1 cellular context compared by ENCODE assay signal in the genomic region with DNA sequence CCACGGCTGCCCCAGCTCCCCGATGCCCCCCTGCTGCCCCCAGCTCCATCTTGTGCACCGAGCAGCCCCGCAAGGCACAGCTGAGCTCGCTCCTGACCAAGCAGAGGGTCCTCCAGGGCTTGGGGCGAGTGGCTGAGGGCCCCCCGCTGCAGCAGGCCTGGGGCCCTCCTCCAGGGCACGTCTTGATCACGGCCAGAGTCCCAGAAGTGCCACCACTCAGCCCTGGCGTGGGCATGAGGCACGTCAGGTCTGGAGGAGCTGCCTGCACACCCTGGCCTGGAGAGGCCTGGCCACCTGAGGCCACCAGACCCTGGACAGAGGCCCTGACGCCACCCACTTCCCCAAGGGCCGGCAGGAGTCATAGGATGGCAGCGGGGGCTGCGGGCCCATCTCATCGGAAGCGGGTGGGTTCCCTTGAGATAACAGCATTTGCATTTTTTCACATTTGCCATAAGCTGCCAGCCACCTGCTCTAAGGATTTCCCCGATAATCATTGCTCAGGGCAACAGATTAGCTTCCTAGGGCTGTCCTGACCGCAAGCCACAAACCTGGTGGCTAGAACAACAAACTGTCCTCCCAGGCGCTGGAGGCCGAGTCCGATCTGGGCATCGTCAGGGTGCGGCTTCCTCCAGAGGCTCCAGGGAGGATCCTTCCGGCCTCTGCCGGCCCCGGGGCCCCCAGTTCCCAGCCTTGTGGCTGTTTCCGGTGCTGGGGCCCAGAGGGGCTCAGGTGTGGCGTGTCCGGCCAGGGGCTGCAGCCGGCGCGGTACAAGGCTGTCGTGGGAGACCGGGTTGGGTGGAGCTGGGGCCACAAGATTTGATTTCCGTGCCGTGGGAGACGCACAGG.
TF ChIP-seq lines count a peak whose summit lies in the region.

No MANE protein-coding gene starts in this region.

TF ChIP-seq in K562, 482 proteins besides CTCF, POLR2A, EP300 and RAD21 (continued from another document):
- TF ChIP-seq, protein P1, sequence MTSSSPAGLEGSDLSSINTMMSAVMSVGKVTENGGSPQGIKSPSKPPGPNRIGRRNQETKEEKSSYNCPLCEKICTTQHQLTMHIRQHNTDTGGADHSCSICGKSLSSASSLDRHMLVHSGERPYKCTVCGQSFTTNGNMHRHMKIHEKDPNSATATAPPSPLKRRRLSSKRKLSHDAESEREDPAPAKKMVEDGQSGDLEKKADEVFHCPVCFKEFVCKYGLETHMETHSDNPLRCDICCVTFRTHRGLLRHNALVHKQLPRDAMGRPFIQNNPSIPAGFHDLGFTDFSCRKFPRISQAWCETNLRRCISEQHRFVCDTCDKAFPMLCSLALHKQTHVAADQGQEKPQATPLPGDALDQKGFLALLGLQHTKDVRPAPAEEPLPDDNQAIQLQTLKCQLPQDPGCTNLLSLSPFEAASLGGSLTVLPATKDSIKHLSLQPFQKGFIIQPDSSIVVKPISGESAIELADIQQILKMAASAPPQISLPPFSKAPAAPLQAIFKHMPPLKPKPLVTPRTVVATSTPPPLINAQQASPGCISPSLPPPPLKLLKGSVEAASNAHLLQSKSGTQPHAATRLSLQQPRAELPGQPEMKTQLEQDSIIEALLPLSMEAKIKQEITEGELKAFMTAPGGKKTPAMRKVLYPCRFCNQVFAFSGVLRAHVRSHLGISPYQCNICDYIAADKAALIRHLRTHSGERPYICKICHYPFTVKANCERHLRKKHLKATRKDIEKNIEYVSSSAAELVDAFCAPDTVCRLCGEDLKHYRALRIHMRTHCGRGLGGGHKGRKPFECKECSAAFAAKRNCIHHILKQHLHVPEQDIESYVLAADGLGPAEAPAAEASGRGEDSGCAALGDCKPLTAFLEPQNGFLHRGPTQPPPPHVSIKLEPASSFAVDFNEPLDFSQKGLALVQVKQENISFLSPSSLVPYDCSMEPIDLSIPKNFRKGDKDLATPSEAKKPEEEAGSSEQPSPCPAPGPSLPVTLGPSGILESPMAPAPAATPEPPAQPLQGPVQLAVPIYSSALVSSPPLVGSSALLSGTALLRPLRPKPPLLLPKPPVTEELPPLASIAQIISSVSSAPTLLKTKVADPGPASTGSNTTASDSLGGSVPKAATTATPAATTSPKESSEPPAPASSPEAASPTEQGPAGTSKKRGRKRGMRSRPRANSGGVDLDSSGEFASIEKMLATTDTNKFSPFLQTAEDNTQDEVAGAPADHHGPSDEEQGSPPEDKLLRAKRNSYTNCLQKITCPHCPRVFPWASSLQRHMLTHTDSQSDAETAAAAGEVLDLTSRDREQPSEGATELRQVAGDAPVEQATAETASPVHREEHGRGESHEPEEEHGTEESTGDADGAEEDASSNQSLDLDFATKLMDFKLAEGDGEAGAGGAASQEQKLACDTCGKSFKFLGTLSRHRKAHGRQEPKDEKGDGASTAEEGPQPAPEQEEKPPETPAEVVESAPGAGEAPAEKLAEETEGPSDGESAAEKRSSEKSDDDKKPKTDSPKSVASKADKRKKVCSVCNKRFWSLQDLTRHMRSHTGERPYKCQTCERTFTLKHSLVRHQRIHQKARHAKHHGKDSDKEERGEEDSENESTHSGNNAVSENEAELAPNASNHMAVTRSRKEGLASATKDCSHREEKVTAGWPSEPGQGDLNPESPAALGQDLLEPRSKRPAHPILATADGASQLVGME (CRISPR knock-in tag; IDR thresholded peaks at IDR 0.05): no peak
- TF ChIP-seq RAD51 (IDR thresholded peaks at IDR 0.05; ENCODE audit: borderline replicate concordance, low read depth): no peak
- no peak for TF ChIP-seq MAFF (IDR thresholded peaks at IDR 0.05; ENCODE audit: low read length)
- TF ChIP-seq ZNF263 (CRISPR knock-in tag; IDR thresholded peaks at IDR 0.05; ENCODE audit: borderline replicate concordance): no peak
- no peak for TF ChIP-seq HMGN3 (IDR thresholded peaks at IDR 0.05; ENCODE audit: borderline replicate concordance, extremely low read depth, insufficient read length, low read depth, low read length)
- TF ChIP-seq SRSF3 (IDR thresholded peaks at IDR 0.05; ENCODE audit: insufficient read depth, low read length): no peak
- TF ChIP-seq, protein P2, sequence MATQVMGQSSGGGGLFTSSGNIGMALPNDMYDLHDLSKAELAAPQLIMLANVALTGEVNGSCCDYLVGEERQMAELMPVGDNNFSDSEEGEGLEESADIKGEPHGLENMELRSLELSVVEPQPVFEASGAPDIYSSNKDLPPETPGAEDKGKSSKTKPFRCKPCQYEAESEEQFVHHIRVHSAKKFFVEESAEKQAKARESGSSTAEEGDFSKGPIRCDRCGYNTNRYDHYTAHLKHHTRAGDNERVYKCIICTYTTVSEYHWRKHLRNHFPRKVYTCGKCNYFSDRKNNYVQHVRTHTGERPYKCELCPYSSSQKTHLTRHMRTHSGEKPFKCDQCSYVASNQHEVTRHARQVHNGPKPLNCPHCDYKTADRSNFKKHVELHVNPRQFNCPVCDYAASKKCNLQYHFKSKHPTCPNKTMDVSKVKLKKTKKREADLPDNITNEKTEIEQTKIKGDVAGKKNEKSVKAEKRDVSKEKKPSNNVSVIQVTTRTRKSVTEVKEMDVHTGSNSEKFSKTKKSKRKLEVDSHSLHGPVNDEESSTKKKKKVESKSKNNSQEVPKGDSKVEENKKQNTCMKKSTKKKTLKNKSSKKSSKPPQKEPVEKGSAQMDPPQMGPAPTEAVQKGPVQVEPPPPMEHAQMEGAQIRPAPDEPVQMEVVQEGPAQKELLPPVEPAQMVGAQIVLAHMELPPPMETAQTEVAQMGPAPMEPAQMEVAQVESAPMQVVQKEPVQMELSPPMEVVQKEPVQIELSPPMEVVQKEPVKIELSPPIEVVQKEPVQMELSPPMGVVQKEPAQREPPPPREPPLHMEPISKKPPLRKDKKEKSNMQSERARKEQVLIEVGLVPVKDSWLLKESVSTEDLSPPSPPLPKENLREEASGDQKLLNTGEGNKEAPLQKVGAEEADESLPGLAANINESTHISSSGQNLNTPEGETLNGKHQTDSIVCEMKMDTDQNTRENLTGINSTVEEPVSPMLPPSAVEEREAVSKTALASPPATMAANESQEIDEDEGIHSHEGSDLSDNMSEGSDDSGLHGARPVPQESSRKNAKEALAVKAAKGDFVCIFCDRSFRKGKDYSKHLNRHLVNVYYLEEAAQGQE (CRISPR knock-in tag; IDR thresholded peaks at IDR 0.05; ENCODE audit: low read depth): no peak
- TF ChIP-seq NR2C1 (IDR thresholded peaks at IDR 0.05): no peak
- no peak for TF ChIP-seq NR2C1 (tag; IDR thresholded peaks at IDR 0.05)
- no peak for TF ChIP-seq ETS2 (tag; IDR thresholded peaks at IDR 0.05; ENCODE audit: borderline replicate concordance, poor library complexity, severe bottlenecking)
- TF ChIP-seq, protein P3, sequence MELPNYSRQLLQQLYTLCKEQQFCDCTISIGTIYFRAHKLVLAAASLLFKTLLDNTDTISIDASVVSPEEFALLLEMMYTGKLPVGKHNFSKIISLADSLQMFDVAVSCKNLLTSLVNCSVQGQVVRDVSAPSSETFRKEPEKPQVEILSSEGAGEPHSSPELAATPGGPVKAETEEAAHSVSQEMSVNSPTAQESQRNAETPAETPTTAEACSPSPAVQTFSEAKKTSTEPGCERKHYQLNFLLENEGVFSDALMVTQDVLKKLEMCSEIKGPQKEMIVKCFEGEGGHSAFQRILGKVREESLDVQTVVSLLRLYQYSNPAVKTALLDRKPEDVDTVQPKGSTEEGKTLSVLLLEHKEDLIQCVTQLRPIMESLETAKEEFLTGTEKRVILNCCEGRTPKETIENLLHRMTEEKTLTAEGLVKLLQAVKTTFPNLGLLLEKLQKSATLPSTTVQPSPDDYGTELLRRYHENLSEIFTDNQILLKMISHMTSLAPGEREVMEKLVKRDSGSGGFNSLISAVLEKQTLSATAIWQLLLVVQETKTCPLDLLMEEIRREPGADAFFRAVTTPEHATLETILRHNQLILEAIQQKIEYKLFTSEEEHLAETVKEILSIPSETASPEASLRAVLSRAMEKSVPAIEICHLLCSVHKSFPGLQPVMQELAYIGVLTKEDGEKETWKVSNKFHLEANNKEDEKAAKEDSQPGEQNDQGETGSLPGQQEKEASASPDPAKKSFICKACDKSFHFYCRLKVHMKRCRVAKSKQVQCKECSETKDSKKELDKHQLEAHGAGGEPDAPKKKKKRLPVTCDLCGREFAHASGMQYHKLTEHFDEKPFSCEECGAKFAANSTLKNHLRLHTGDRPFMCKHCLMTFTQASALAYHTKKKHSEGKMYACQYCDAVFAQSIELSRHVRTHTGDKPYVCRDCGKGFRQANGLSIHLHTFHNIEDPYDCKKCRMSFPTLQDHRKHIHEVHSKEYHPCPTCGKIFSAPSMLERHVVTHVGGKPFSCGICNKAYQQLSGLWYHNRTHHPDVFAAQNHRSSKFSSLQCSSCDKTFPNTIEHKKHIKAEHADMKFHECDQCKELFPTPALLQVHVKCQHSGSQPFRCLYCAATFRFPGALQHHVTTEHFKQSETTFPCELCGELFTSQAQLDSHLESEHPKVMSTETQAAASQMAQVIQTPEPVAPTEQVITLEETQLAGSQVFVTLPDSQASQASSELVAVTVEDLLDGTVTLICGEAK (IDR thresholded peaks at IDR 0.05): no peak
- TF ChIP-seq, protein P3 (CRISPR knock-in tag; IDR thresholded peaks at IDR 0.05): no peak
- TF ChIP-seq, protein P4, sequence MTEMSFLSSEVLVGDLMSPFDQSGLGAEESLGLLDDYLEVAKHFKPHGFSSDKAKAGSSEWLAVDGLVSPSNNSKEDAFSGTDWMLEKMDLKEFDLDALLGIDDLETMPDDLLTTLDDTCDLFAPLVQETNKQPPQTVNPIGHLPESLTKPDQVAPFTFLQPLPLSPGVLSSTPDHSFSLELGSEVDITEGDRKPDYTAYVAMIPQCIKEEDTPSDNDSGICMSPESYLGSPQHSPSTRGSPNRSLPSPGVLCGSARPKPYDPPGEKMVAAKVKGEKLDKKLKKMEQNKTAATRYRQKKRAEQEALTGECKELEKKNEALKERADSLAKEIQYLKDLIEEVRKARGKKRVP (CRISPR knock-in tag; IDR thresholded peaks at IDR 0.05): no peak
- TF ChIP-seq MIER1 (IDR thresholded peaks at IDR 0.05; ENCODE audit: low read depth): no peak
